ENCODE assay signal across 2 cellular contexts in the genomic region with DNA sequence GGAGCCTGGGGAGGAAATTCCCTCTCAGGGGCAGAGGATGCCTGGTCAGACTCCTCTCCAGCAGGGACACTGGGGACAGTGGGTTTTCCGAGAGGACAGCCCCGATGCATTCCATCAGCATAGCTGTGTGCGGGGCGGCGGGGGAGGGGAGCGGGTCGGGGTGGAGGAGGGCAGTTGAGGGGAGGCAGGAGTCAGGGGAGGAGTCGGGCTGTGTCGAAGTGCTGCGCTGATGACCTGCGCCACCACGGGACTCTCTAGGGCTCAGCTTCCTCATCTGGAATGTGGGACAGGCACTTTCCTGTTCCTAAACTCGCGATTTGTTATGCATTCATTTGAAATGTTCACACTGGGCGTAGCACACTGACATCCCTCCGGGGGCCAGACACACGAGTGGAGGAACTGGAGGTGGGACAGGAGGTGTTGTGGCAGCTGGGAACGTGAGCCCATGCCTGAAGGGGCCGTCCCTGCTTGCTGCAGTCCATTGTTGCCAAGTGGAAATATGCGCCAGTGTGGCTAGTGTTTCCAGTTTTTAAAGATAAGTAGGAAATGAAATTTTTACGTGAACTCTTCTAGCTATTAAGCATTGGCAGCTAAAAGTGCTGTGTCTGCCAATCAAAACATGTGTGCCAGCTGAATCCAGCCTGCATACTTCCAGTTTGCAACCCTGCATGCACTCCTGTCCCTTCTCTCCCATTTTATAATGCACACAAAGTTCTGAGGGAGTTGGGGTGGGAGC.
TF ChIP-seq lines count a peak whose summit lies in the region.

No MANE protein-coding gene starts in this region.

TF ChIP-seq in HEK293, 187 proteins besides CTCF, POLR2A, EP300 and RAD21 (continues in another document):
- TF ChIP-seq ZNF792 (tag by site-specific recombination; IDR thresholded peaks at IDR 0.05) (no peak), ZNF529 (tag by site-specific recombination; IDR thresholded peaks at IDR 0.05; ENCODE audit: insufficient replicate concordance) (no peak), ZBTB21 (tag by site-specific recombination; IDR thresholded peaks at IDR 0.05) (no peak), ZFP41 (tag by site-specific recombination; IDR thresholded peaks at IDR 0.05; ENCODE audit: borderline replicate concordance) (no peak), SP7 (tag by site-specific recombination; IDR thresholded peaks at IDR 0.05) (no peak), ZFHX2 (tag by site-specific recombination; conservative IDR thresholded peaks at IDR 0.05) (no peak), ZNF211 (tag by site-specific recombination; IDR thresholded peaks at IDR 0.05; ENCODE audit: low read depth) (no peak), ZBTB17 (tag by site-specific recombination; IDR thresholded peaks at IDR 0.05) (no peak), ZNF473 (tag by site-specific recombination; IDR thresholded peaks at IDR 0.05) (no peak), ZNF510 (tag by site-specific recombination; IDR thresholded peaks at IDR 0.05; ENCODE audit: insufficient replicate concordance) (no peak), FEZF1 (tag by site-specific recombination; IDR thresholded peaks at IDR 0.05) (peak; percentile 66), KLF16 (tag by site-specific recombination; IDR thresholded peaks at IDR 0.05) (0 out of 2 replicates have a peak, but pooled peaks have one; percentile 24), ZNF768 (tag by site-specific recombination; IDR thresholded peaks at IDR 0.05) (no peak)
- TF ChIP-seq, protein P1, sequence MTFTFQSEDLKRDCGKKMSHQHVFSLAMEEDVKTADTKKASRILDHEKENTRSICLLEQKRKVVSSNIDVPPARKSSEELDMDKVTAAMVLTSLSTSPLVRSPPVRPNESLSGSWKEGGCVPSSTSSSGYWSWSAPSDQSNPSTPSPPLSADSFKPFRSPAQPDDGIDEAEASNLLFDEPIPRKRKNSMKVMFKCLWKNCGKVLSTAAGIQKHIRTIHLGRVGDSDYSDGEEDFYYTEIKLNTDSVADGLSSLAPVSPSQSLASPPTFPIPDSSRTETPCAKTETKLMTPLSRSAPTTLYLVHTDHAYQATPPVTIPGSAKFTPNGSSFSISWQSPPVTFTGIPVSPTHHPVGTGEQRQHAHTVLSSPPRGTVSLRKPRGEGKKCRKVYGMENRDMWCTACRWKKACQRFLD (tag by site-specific recombination; IDR thresholded peaks at IDR 0.05): no peak
- TF ChIP-seq, protein P2, sequence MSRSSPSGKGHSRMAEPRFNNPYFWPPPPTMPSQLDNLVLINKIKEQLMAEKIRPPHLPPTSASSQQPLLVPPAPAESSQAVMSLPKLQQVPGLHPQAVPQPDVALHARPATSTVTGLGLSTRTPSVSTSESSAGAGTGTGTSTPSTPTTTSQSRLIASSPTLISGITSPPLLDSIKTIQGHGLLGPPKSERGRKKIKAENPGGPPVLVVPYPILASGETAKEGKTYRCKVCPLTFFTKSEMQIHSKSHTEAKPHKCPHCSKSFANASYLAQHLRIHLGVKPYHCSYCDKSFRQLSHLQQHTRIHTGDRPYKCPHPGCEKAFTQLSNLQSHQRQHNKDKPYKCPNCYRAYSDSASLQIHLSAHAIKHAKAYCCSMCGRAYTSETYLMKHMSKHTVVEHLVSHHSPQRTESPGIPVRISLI (tag by site-specific recombination; IDR thresholded peaks at IDR 0.05): no peak
- TF ChIP-seq, protein P3, sequence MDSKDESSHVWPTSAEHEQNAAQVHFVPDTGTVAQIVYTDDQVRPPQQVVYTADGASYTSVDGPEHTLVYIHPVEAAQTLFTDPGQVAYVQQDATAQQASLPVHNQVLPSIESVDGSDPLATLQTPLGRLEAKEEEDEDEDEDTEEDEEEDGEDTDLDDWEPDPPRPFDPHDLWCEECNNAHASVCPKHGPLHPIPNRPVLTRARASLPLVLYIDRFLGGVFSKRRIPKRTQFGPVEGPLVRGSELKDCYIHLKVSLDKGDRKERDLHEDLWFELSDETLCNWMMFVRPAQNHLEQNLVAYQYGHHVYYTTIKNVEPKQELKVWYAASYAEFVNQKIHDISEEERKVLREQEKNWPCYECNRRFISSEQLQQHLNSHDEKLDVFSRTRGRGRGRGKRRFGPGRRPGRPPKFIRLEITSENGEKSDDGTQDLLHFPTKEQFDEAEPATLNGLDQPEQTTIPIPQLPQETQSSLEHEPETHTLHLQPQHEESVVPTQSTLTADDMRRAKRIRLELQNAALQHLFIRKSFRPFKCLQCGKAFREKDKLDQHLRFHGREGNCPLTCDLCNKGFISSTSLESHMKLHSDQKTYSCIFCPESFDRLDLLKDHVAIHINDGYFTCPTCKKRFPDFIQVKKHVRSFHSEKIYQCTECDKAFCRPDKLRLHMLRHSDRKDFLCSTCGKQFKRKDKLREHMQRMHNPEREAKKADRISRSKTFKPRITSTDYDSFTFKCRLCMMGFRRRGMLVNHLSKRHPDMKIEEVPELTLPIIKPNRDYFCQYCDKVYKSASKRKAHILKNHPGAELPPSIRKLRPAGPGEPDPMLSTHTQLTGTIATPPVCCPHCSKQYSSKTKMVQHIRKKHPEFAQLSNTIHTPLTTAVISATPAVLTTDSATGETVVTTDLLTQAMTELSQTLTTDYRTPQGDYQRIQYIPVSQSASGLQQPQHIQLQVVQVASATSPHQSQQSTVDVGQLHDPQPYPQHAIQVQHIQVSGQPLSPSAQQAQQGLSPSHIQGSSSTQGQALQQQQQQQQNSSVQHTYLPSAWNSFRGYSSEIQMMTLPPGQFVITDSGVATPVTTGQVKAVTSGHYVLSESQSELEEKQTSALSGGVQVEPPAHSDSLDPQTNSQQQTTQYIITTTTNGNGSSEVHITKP (tag by site-specific recombination; IDR thresholded peaks at IDR 0.05): no peak
- TF ChIP-seq, protein P4, sequence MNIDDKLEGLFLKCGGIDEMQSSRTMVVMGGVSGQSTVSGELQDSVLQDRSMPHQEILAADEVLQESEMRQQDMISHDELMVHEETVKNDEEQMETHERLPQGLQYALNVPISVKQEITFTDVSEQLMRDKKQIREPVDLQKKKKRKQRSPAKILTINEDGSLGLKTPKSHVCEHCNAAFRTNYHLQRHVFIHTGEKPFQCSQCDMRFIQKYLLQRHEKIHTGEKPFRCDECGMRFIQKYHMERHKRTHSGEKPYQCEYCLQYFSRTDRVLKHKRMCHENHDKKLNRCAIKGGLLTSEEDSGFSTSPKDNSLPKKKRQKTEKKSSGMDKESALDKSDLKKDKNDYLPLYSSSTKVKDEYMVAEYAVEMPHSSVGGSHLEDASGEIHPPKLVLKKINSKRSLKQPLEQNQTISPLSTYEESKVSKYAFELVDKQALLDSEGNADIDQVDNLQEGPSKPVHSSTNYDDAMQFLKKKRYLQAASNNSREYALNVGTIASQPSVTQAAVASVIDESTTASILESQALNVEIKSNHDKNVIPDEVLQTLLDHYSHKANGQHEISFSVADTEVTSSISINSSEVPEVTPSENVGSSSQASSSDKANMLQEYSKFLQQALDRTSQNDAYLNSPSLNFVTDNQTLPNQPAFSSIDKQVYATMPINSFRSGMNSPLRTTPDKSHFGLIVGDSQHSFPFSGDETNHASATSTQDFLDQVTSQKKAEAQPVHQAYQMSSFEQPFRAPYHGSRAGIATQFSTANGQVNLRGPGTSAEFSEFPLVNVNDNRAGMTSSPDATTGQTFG (tag by site-specific recombination; IDR thresholded peaks at IDR 0.05; ENCODE audit: borderline replicate concordance): no peak

TF ChIP-seq in K562, 482 proteins besides CTCF, POLR2A, EP300 and RAD21:
- TF ChIP-seq, protein P5, sequence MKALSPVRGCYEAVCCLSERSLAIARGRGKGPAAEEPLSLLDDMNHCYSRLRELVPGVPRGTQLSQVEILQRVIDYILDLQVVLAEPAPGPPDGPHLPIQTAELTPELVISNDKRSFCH (CRISPR knock-in tag; IDR thresholded peaks at IDR 0.05): no peak
- TF ChIP-seq, protein P5 (tag; IDR thresholded peaks at IDR 0.05): no peak
- peak; percentile 39 to 44 for TF ChIP-seq NRF1 (conservative IDR thresholded peaks at IDR 0.05 in 1 of 2, IDR thresholded peaks at IDR 0.05 in 1 of 2)
TF ChIP-seq in K562: peak in this region for 1.
